Comparison of ENCODE assay signal across 1 cellular context in genomic region chr2:95297088-95297487, GRCh38.
TF ChIP-seq lines count a peak whose summit lies in the region.

KCNIP3 (plus strand) TSS chr2:95297347; CDS start chr2:95297439, 92 bp downstream.

TF ChIP-seq in SK-N-SH, 30 proteins besides CTCF, POLR2A, EP300 and RAD21 (continued from another document):
- TF ChIP-seq EZH2phosphoT487 (IDR thresholded peaks at IDR 0.05; ENCODE audit: borderline replicate concordance, low read depth) (no peak), MXI1 (IDR thresholded peaks at IDR 0.05; ENCODE audit: low read depth, low read length) (no peak)
